Comparison of ENCODE assay signal across 1 cellular context in genomic region chr10:129972966-129973673, GRCh38.
A peak's percentile ranks its signal among the peaks of the same experiment; 100 is the strongest.
TF ChIP-seq lines count a peak whose summit lies in the region.

No MANE protein-coding gene starts in this region.

TF ChIP-seq in H1, 55 proteins besides CTCF, POLR2A, EP300 and RAD21:
- peak; percentile 83 for TF ChIP-seq EZH2 (IDR thresholded peaks at IDR 0.05; ENCODE audit: low read depth, low read length, severe bottlenecking)
- no peak for TF ChIP-seq YY1 (IDR thresholded peaks at IDR 0.05; ENCODE audit: low read depth, low read length)
- peak; percentile 70; the same call in 1 of the 2 replicates for TF ChIP-seq SUZ12 (IDR thresholded peaks at IDR 0.05; ENCODE audit: low read length)
- TF ChIP-seq ZNF274 (IDR thresholded peaks at IDR 0.05; ENCODE audit: borderline replicate concordance, extremely low read depth, low read length), result no peak
- no peak for TF ChIP-seq CBX5 (IDR thresholded peaks at IDR 0.05; ENCODE audit: low read depth, low read length)
